Comparison of ENCODE assay signal across 22 cellular contexts in genomic region chr1:241762713-241763339, GRCh38.
"Had no signal": no experiment of that assay in that cellular context is flagged by ENCODE, and none has a peak within 500 bp of the region (broad histone marks: within the 10 kb centered on the region; RNA-seq: fewer than 3 reads in every experiment).

No MANE protein-coding gene starts in this region.

- H3K4me1 ChIP-seq: gastrocnemius medialis, heart right ventricle, left ventricle myocardium inferior, lower lobe of right lung, neural progenitor cell, right atrium auricular region, sigmoid colon, suprapubic skin, thyroid gland, upper lobe of left lung, uterus had no signal

- H3K36me3 ChIP-seq: gastrocnemius medialis, heart right ventricle, left ventricle myocardium inferior, lower lobe of right lung, neural progenitor cell, ovary, right atrium auricular region, sigmoid colon, suprapubic skin, thyroid gland, upper lobe of left lung, uterus had no signal

- H3K27ac ChIP-seq: coronary artery, gastrocnemius medialis, heart right ventricle, left ventricle myocardium inferior, lower lobe of right lung, neural progenitor cell, ovary, right atrium auricular region, sigmoid colon, suprapubic skin, thyroid gland, upper lobe of left lung, uterus had no signal

- ATAC-seq: esophagus mucosa, gastrocnemius medialis, heart right ventricle, lower lobe of right lung, natural killer cell had no signal

- H2AFZ ChIP-seq: neural progenitor cell had no signal

- H3K9me3 ChIP-seq: gastrocnemius medialis, heart right ventricle, left ventricle myocardium inferior, lower lobe of right lung, ovary, right atrium auricular region, sigmoid colon, suprapubic skin, thyroid gland, upper lobe of left lung, uterus had no signal

- H3K4me2 ChIP-seq: neural progenitor cell had no signal

- DNase-seq: effector CD4-positive, alpha-beta T cell; endodermal cell; gastrocnemius medialis; heart right ventricle; hypothalamus; left ventricle myocardium inferior; lower lobe of right lung; natural killer cell; nucleus accumbens; ovary; sigmoid colon; small intestine; stimulated activated CD4-positive, alpha-beta T cell treated with anti-CD3 and anti-CD28 coated beads, Interleukin-12 subunit alpha, Interleukin-12 subunit beta, amount 100 ng/mL, for 4 hours; stimulated activated naive CD4-positive, alpha-beta T cell treated with Interleukin-2 at 50 U/mL for 16 hours; thyroid gland; upper lobe of left lung; uterus had no signal

- H3K27me3 ChIP-seq: gastrocnemius medialis, heart right ventricle, neural progenitor cell, ovary, right atrium auricular region, sigmoid colon, thyroid gland, upper lobe of left lung, uterus had no signal

- H3K9ac ChIP-seq: neural progenitor cell had no signal

- H3K4me3 ChIP-seq: coronary artery, gastrocnemius medialis, heart right ventricle, left ventricle myocardium inferior, lower lobe of right lung, neural progenitor cell, ovary, right atrium auricular region, sigmoid colon, suprapubic skin, thyroid gland, upper lobe of left lung, uterus had no signal
